Comparison of ENCODE assay signal across 1 cellular context in genomic region chr6:149140137-149140909, GRCh38.
TF ChIP-seq lines count a peak whose summit lies in the region.

No MANE protein-coding gene starts in this region.

TF ChIP-seq in K562, 482 proteins besides CTCF, POLR2A, EP300 and RAD21 (continued from another document and continues in another):
- TF ChIP-seq GTF2F1 (IDR thresholded peaks at IDR 0.05; ENCODE audit: low read depth, low read length) (no peak), ZNF239 (CRISPR knock-in tag; IDR thresholded peaks at IDR 0.05) (no peak), CEBPG (CRISPR knock-in tag; IDR thresholded peaks at IDR 0.05) (no peak), CEBPG (tag; conservative IDR thresholded peaks at IDR 0.05 in 1 of 2, IDR thresholded peaks at IDR 0.05 in 1 of 2) (peak in 1 of 2 experiments; percentile 5; a peak in 1 of 4 replicates), THAP12 (CRISPR knock-in tag; IDR thresholded peaks at IDR 0.05) (no peak), RNF2 (IDR thresholded peaks at IDR 0.05) (peak; percentile 60), FOXJ2 (tag; IDR thresholded peaks at IDR 0.05) (no peak), ZNF764 (CRISPR knock-in tag; IDR thresholded peaks at IDR 0.05; ENCODE audit: low read depth) (no peak), ADNP (tag; IDR thresholded peaks at IDR 0.05) (peak; percentile 20; the same call in 1 of the 2 replicates), ZNF316 (IDR thresholded peaks at IDR 0.05) (no peak), FOXJ3 (CRISPR knock-in tag; IDR thresholded peaks at IDR 0.05) (no peak), SRSF7 (optimal IDR thresholded peaks at IDR 0.05; ENCODE audit: low read depth, low read length) (no peak), ZNF274 (IDR thresholded peaks at IDR 0.05; ENCODE audit: borderline replicate concordance, low read depth, low read length) (no peak), SNIP1 (IDR thresholded peaks at IDR 0.05; ENCODE audit: low read depth) (no peak), SIRT6 (IDR thresholded peaks at IDR 0.05; ENCODE audit: low read depth, low read length) (no peak), RBM14 (IDR thresholded peaks at IDR 0.05; ENCODE audit: borderline replicate concordance, insufficient read depth, low read depth, low read length) (no peak), ZNF121 (CRISPR knock-in tag; conservative IDR thresholded peaks at IDR 0.05) (no peak), ZNF133 (CRISPR knock-in tag; IDR thresholded peaks at IDR 0.05) (no peak), ARHGAP35 (IDR thresholded peaks at IDR 0.05; ENCODE audit: partially characterized antibody) (no peak), NR2C1 (IDR thresholded peaks at IDR 0.05) (no peak; the same call in 1 of the 2 replicates), NR2C1 (tag; IDR thresholded peaks at IDR 0.05) (0 out of 2 replicates have a peak, but pooled peaks have one; percentile 9), SPI1 (IDR thresholded peaks at IDR 0.05; ENCODE audit: borderline replicate concordance, low read depth, low read length) (no peak), TAF9B (IDR thresholded peaks at IDR 0.05; ENCODE audit: partially characterized antibody) (no peak), NR4A1 (CRISPR knock-in tag; IDR thresholded peaks at IDR 0.05) (no peak), NR4A1 (tag; IDR thresholded peaks at IDR 0.05) (no peak), MLLT1 (IDR thresholded peaks at IDR 0.05) (peak; percentile 30 to 33; a peak in 1 of 4 replicates), MTA1 (IDR thresholded peaks at IDR 0.05; ENCODE audit: borderline replicate concordance) (peak; percentile 57), ESRRB (CRISPR knock-in tag; IDR thresholded peaks at IDR 0.05; ENCODE audit: borderline replicate concordance) (no peak), MITF (IDR thresholded peaks at IDR 0.05) (no peak), ZNF780A (CRISPR knock-in tag; IDR thresholded peaks at IDR 0.05) (no peak), DDX20 (tag; IDR thresholded peaks at IDR 0.05; ENCODE audit: low read depth) (no peak), SIN3A (IDR thresholded peaks at IDR 0.05; ENCODE audit: borderline replicate concordance in 2 of 2, control insufficient read depth in 1 of 2, low read depth in 2 of 2, low read length in 2 of 2) (no peak), ARID2 (IDR thresholded peaks at IDR 0.05) (no peak), TCFL5 (CRISPR knock-in tag; conservative IDR thresholded peaks at IDR 0.05) (no peak), TGIF2 (CRISPR knock-in tag; IDR thresholded peaks at IDR 0.05) (no peak), PHTF2 (CRISPR knock-in tag; IDR thresholded peaks at IDR 0.05) (no peak), TOE1 (IDR thresholded peaks at IDR 0.05; ENCODE audit: borderline replicate concordance) (no peak; the same call in 1 of the 2 replicates), TOE1 (CRISPR knock-in tag; IDR thresholded peaks at IDR 0.05; ENCODE audit: borderline replicate concordance, low read depth) (no peak), MYBL2 (IDR thresholded peaks at IDR 0.05; ENCODE audit: low read depth) (peak; percentile 19; the same call in 1 of the 2 replicates), MYBL2 (CRISPR knock-in tag; IDR thresholded peaks at IDR 0.05; ENCODE audit: borderline replicate concordance) (no peak), SMAD1 (IDR thresholded peaks at IDR 0.05; ENCODE audit: low read depth, low read length, partially characterized antibody) (peak; percentile 66), CGGBP1 (CRISPR knock-in tag; IDR thresholded peaks at IDR 0.05) (no peak), RFX1 (IDR thresholded peaks at IDR 0.05) (no peak), ZBTB40 (IDR thresholded peaks at IDR 0.05) (peak; percentile 55), ZBTB40 (CRISPR knock-in tag; IDR thresholded peaks at IDR 0.05) (no peak), L3MBTL2 (IDR thresholded peaks at IDR 0.05) (peak; percentile 44; the same call in 1 of the 2 replicates), ATF6 (CRISPR knock-in tag; IDR thresholded peaks at IDR 0.05) (0 out of 2 replicates have a peak, but pooled peaks have one; percentile 27), STAT5B (CRISPR knock-in tag; IDR thresholded peaks at IDR 0.05) (no peak), PRPF4 (IDR thresholded peaks at IDR 0.05; ENCODE audit: insufficient read depth, low read depth, low read length, poor library complexity, severe bottlenecking) (no peak), GATA2 (CRISPR knock-in tag; IDR thresholded peaks at IDR 0.05) (peak; percentile 91), ZNF644 (tag; IDR thresholded peaks at IDR 0.05; ENCODE audit: low read depth) (0 out of 2 replicates have a peak, but pooled peaks have one; percentile 51)
